In genomic region chr3:46934067-46934466, GRCh38 we compare ENCODE assay signal across 12 cellular contexts. TPM values are rescaled to one million over a fixed set of nuclear protein-coding genes. Genes with fewer than 3 reads are reported as not detected.
DNase-seq lines count a peak whose midpoint lies in the region; ATAC-seq and TF ChIP-seq lines count a peak whose summit lies in the region.
"Had no signal": no experiment of that assay in that cellular context is flagged by ENCODE, and none has a peak within 500 bp of the region (broad histone marks: within the 10 kb centered on the region; RNA-seq: fewer than 3 reads in every experiment).

No MANE protein-coding gene starts in this region.

- H3K27me3 ChIP-seq in RWPE2 (ENCODE audit: insufficient read depth, poor library complexity, severe bottlenecking) (no peaks in the 10 kb centered on the region), right cardiac atrium (ENCODE audit: control insufficient read depth, insufficient read depth) (no peaks in the 10 kb centered on the region), skeletal muscle satellite cell (ENCODE audit: control insufficient read depth, insufficient read depth, low read length) (no peaks in the 10 kb centered on the region), WERI-Rb-1 (ENCODE audit: insufficient read depth, low read depth, severe bottlenecking) (no peaks in the 10 kb centered on the region)

- ATAC-seq in RWPE2 (ENCODE audit: low read depth) = no peak
- no peak for ATAC-seq in right cardiac atrium
- ATAC-seq: stimulated activated effector memory CD8-positive, alpha-beta T cell treated with anti-CD3 and anti-CD28 coated beads, Interleukin-12 subunit alpha, Interleukin-12 subunit beta, amount 100 ng/mL, for 72 hours had no signal

- peak overlapping the region; percentile 73 for H3K9ac ChIP-seq in skeletal muscle satellite cell (ENCODE audit: low read depth, low read length)

- H3K4me3 ChIP-seq in RWPE2 (ENCODE audit: severe bottlenecking) (no peak overlapping the region), right cardiac atrium (ENCODE audit: low read length) (no peak overlapping the region), skeletal muscle satellite cell (ENCODE audit: low read length) (peak overlapping the region; percentile 27), WERI-Rb-1 (ENCODE audit: low read depth, low read length) (no peak overlapping the region)
- H3K4me3 ChIP-seq: SK-N-MC had no signal

- TF ChIP-seq CTCF in RWPE2 (IDR thresholded peaks at IDR 0.05; ENCODE audit: poor library complexity, severe bottlenecking) (no peak), WERI-Rb-1 (IDR thresholded peaks at IDR 0.05; ENCODE audit: low read depth, low read length) (no peak)

- H3K27ac ChIP-seq in RWPE2 (ENCODE audit: poor library complexity, severe bottlenecking) = peak overlapping the region; percentile 84
- H3K27ac ChIP-seq in right cardiac atrium (ENCODE audit: low read length) = peak overlapping the region; percentile 88
- no peak overlapping the region for H3K27ac ChIP-seq in WERI-Rb-1

- 48% methylated on average over 2 of the region's 2 CpGs for WGBS in right cardiac atrium

- peaks cover 49% of the 10 kb centered on the region for H3K4me1 ChIP-seq in RWPE2 (ENCODE audit: insufficient read depth, poor library complexity, severe bottlenecking)
- peaks cover 60% of the 10 kb centered on the region for H3K4me1 ChIP-seq in right cardiac atrium (ENCODE audit: control insufficient read depth, insufficient read depth, low read length)
- peaks cover 81% of the 10 kb centered on the region for H3K4me1 ChIP-seq in skeletal muscle satellite cell (ENCODE audit: control insufficient read depth, insufficient read depth, low read length)

- H3K4me2 ChIP-seq in skeletal muscle satellite cell (ENCODE audit: low read length) = peak overlapping the region; percentile 56

- peak; percentile 11 for DNase-seq in DMS79 treated with DMSO at 0.1 percent for 48 hours (lab: John Stamatoyannopoulos, UW)
- DNase-seq in RWPE2 (ENCODE audit: low spot score) = no peak
- peak in 1 of 3 donors; percentile 71 for DNase-seq in right cardiac atrium
- DNase-seq in WERI-Rb-1 = no peak
- no peak for DNase-seq in SKM-1 treated with dmso at 0.1 percent for 144 hours (lab: John Stamatoyannopoulos, UW; ENCODE audit: unreplicated experiment)
- no peak for DNase-seq in medulla oblongata (ENCODE audit: extremely low spot score)
- no peak for DNase-seq in amniotic stem cell (lab: John Stamatoyannopoulos, UW)
- DNase-seq: stimulated activated CD4-positive, alpha-beta T cell treated with anti-CD3 and anti-CD28 coated beads, Interleukin-12 subunit alpha, Interleukin-12 subunit beta, amount 100 ng/mL, for 4 hours had no signal

- H3K36me3 ChIP-seq in RWPE2 (ENCODE audit: low read depth) (peaks cover 26% of the 10 kb centered on the region), skeletal muscle satellite cell (ENCODE audit: insufficient read depth, low read length) (peaks cover 25% of the 10 kb centered on the region), WERI-Rb-1 (peaks cover 45% of the 10 kb centered on the region)

- H3K9me3 ChIP-seq in RWPE2 (ENCODE audit: severe bottlenecking) = no peaks in the 10 kb centered on the region
- H3K9me3 ChIP-seq in right cardiac atrium (ENCODE audit: control insufficient read depth, low read length) = no peaks in the 10 kb centered on the region
- no peaks in the 10 kb centered on the region for H3K9me3 ChIP-seq in skeletal muscle satellite cell (replicated peaks; ENCODE audit: low read length)
- no peaks in the 10 kb centered on the region for H3K9me3 ChIP-seq in WERI-Rb-1 (ENCODE audit: severe bottlenecking)

- intact Hi-C loops in right cardiac atrium (cut with DNase I) = no loop called here

RNA-seq across cellular contexts. Expression of gene CCDC12, which starts 42.5 kb away (rescaled TPM):
- 10 to 100 TPM; 31.2 to 37.7 (median 34.2) TPM for total RNA-seq in right cardiac atrium
- 58.0 TPM for polyA plus RNA-seq in right cardiac atrium
- total RNA-seq in skeletal muscle satellite cell (2012; rRNA removed) = 19.2 and 27.4 TPM in 2 replicates

RNA-seq across cellular contexts. Expression of gene NBEAL2, which starts 45.4 kb away (rescaled TPM):
- 10 to 100 TPM; 15.9 to 20.1 (median 17.3) TPM for total RNA-seq in right cardiac atrium
- 13.7 TPM for polyA plus RNA-seq in right cardiac atrium
- 3.3 and 3.7 TPM in 2 replicates for total RNA-seq in skeletal muscle satellite cell (2012; rRNA removed)

RNA-seq across cellular contexts. Expression of gene PTH1R, which starts 56.5 kb away (rescaled TPM):
- total RNA-seq in right cardiac atrium = 10 to 100 TPM in 3 of 4 donors, 1 to 10 TPM in 1; 9.3 to 15.6 (median 12.6) TPM
- 18.5 TPM for polyA plus RNA-seq in right cardiac atrium
- 0.22 and 0.76 TPM in 2 replicates for total RNA-seq in skeletal muscle satellite cell (2012; rRNA removed)
- total RNA-seq: CD8-positive, alpha-beta memory T cell had no signal
- polyA plus RNA-seq: CD8-positive, alpha-beta memory T cell had no signal
